Comparison of ENCODE assay signal across 9 cellular contexts in genomic region chr7:73737491-73738219, GRCh38. TPM values are rescaled to one million over a fixed set of nuclear protein-coding genes. Genes with fewer than 3 reads are reported as not detected.
DNase-seq lines count a peak whose midpoint lies in the region; ATAC-seq and TF ChIP-seq lines count a peak whose summit lies in the region.
"Had no signal": no experiment of that assay in that cellular context is flagged by ENCODE, and none has a peak within 500 bp of the region (broad histone marks: within the 10 kb centered on the region; RNA-seq: fewer than 3 reads in every experiment).

No MANE protein-coding gene starts in this region.

- no peaks in the 10 kb centered on the region for H3K9me2 ChIP-seq in DOHH2 (replicated peaks; ENCODE audit: control insufficient read depth, low read length)

- no peak overlapping the region for H3K9ac ChIP-seq in trophoblast cell (ENCODE audit: low read length)

- peaks cover 29% of the 10 kb centered on the region for H3K36me3 ChIP-seq in DOHH2 (ENCODE audit: control insufficient read depth, low read length)
- H3K36me3 ChIP-seq in esophagus squamous epithelium: peaks cover 0 to 23% (median 7%) of the 10 kb centered on the region in 3 donors
- H3K36me3 ChIP-seq in trophoblast cell (ENCODE audit: control insufficient read depth in 1 of 2, insufficient read depth in 2 of 2, low read length in 2 of 2): peaks cover 18 to 20% of the 10 kb centered on the region in 2 experiments

- ATAC-seq in HG02798 (IDR thresholded peaks at IDR 0.05; ENCODE audit: poor library complexity, unreplicated experiment): no peak
- ATAC-seq in HG03095 (IDR thresholded peaks at IDR 0.05; ENCODE audit: unreplicated experiment): no peak

- CTCF ChIA-PET in RWPE1 (lab: Yijun Ruan, JAX): interaction anchor here (0.5 kb wide), 1 partner anchor 12 kb away, joined by 3 read pairs; no protein-coding TSS in a partner anchor

- no peak for TF ChIP-seq POLR2A in esophagus squamous epithelium (IDR thresholded peaks at IDR 0.05)

- H2AK5ac ChIP-seq in trophoblast cell (ENCODE audit: low read length): peak overlapping the region; percentile 39

- no peak overlapping the region for H4K8ac ChIP-seq in trophoblast cell (ENCODE audit: low read depth, low read length)

- peaks cover 24% of the 10 kb centered on the region for H3K79me2 ChIP-seq in DOHH2 (ENCODE audit: control insufficient read depth, low read length)
- H3K79me2 ChIP-seq in trophoblast cell (ENCODE audit: control insufficient read depth, insufficient read depth, low read length, poor library complexity): peaks cover 11% of the 10 kb centered on the region

- no peak overlapping the region for H3K14ac ChIP-seq in trophoblast cell (ENCODE audit: low read length)

- H3K4ac ChIP-seq in trophoblast cell (ENCODE audit: low read depth, low read length): peak overlapping the region; percentile 6

- no peak overlapping the region for H4K12ac ChIP-seq in trophoblast cell (ENCODE audit: low read depth, low read length)

- no peak overlapping the region for H2BK12ac ChIP-seq in trophoblast cell (ENCODE audit: low read length)

- 68 to 74% methylated on average over 11 to 15 of the region's 17 CpGs for WGBS in esophagus squamous epithelium, 2 donors
- no CpG with 5 or more reads among the region's 17 CpGs for whole genome bisulfite sequencing in trophoblast cell (ENCODE audit: extremely low coverage, insufficient coverage, insufficient read length)

- intact Hi-C loops in esophagus squamous epithelium (cut with DNase I): loop anchor here (10.0 kb wide), 1 partner anchor 117 kb away; no protein-coding TSS in a partner anchor

- H3K4me2 ChIP-seq in DOHH2 (ENCODE audit: low read length) (peak overlapping the region; percentile 96), trophoblast cell (ENCODE audit: low read length) (peak overlapping the region; percentile 46)

- peaks cover 24% of the 10 kb centered on the region for H3K4me1 ChIP-seq in DOHH2 (ENCODE audit: control insufficient read depth, low read length)
- peaks cover 8 to 59% (median 23%) of the 10 kb centered on the region in 3 donors for H3K4me1 ChIP-seq in esophagus squamous epithelium
- peaks cover 27 to 34% of the 10 kb centered on the region in 2 experiments for H3K4me1 ChIP-seq in trophoblast cell (ENCODE audit: control insufficient read depth in 1 of 2, insufficient read depth in 2 of 2, low read length in 2 of 2)

- H3K18ac ChIP-seq in trophoblast cell (ENCODE audit: low read length): no peak overlapping the region

- no peaks in the 10 kb centered on the region for H3K27me3 ChIP-seq in DOHH2 (ENCODE audit: control insufficient read depth, low read length)
- H3K27me3 ChIP-seq in esophagus squamous epithelium: no peaks in the 10 kb centered on the region
- no peaks in the 10 kb centered on the region for H3K27me3 ChIP-seq in trophoblast cell (ENCODE audit: insufficient read depth, low read length)

- H2BK5ac ChIP-seq in trophoblast cell (ENCODE audit: low read depth, low read length, poor library complexity): no peak overlapping the region

- H3K27ac ChIP-seq in DOHH2 (ENCODE audit: low read depth, low read length) (no peak overlapping the region), RWPE1 (peak overlapping the region; percentile 93), esophagus squamous epithelium (peak overlapping the region; percentile 92 to 94 (median 94)), trophoblast cell (ENCODE audit: low read depth, low read length) (no peak overlapping the region)

- TF ChIP-seq CTCF in DOHH2 (IDR thresholded peaks at IDR 0.05; ENCODE audit: low read depth, low read length, poor library complexity, severe bottlenecking) (no peak), RWPE1 (conservative IDR thresholded peaks at IDR 0.05; ENCODE audit: low read depth) (no peak), esophagus squamous epithelium (IDR thresholded peaks at IDR 0.05) (no peak)

- no peak overlapping the region for H2AFZ ChIP-seq in trophoblast cell (ENCODE audit: insufficient read depth, low read length, poor library complexity)

- H4K20me1 ChIP-seq in DOHH2 (ENCODE audit: control insufficient read depth, insufficient read depth, low read depth, low read length): peaks cover 6% of the 10 kb centered on the region

- H4K91ac ChIP-seq in trophoblast cell (ENCODE audit: low read depth, low read length): no peak overlapping the region

- H3K9me3 ChIP-seq in DOHH2 (ENCODE audit: control insufficient read depth, insufficient read depth, low read length): no peaks in the 10 kb centered on the region
- H3K9me3 ChIP-seq in esophagus squamous epithelium: no peaks in the 10 kb centered on the region
- no peaks in the 10 kb centered on the region for H3K9me3 ChIP-seq in trophoblast cell (ENCODE audit: insufficient read depth, low read depth, low read length)

- H2BK120ac ChIP-seq in trophoblast cell (ENCODE audit: insufficient read depth, low read length, poor library complexity): no peak overlapping the region

- H3K79me1 ChIP-seq in trophoblast cell (ENCODE audit: low read length): peaks cover 27% of the 10 kb centered on the region

- DNase-seq in RWPE1 (ENCODE audit: low spot score) (no peak), esophagus squamous epithelium (lab: John Stamatoyannopoulos, UW) (no peak), trophoblast cell (peak in 1 of 2 donors; percentile 35), ecto neural progenitor cell (ENCODE audit: low spot score) (no peak), NCI-H748 treated with DMSO at 0.1 percent for 48 hours (lab: John Stamatoyannopoulos, UW) (no peak)

- peaks cover 8% of the 10 kb centered on the region for H3F3A ChIP-seq in DOHH2 (ENCODE audit: control insufficient read depth, insufficient read depth)

- no peak overlapping the region for H3K23ac ChIP-seq in trophoblast cell (ENCODE audit: low read length)

- POLR2A ChIA-PET in RWPE1 (lab: Yijun Ruan, JAX; ENCODE audit: low non-redundant PET): no interaction called here

- H3K4me3 ChIP-seq in DOHH2 (ENCODE audit: low read length) (peak overlapping the region; percentile 82), esophagus squamous epithelium (peak overlapping the region; percentile 72 to 86 (median 79)), trophoblast cell (ENCODE audit: low read depth, low read length) (no peak overlapping the region)

RNA-seq across cellular contexts. Expression of gene ABHD11, which starts 0.9 kb away (rescaled TPM):
- 10 to 100 TPM in 3 of 4 donors, 1 to 10 TPM in 1; 8.3 to 22.6 (median 19.3) TPM for total RNA-seq in esophagus squamous epithelium
- 21.8 and 23.2 TPM in 2 replicates for polyA plus RNA-seq in trophoblast cell (2013)

RNA-seq across cellular contexts. Expression of gene STX1A, which starts 18.2 kb away (rescaled TPM):
- 1 to 10 TPM in 3 of 4 donors, under 1 TPM in 1; 0.94 to 4.0 (median 1.8) TPM for total RNA-seq in esophagus squamous epithelium
- polyA plus RNA-seq in trophoblast cell (2013): 6.4 and 6.6 TPM in 2 replicates

RNA-seq across cellular contexts. Expression of gene CLDN3, which starts 32.4 kb away (rescaled TPM):
- 1 to 10 TPM in 1 of 4 donors, not detected in 3; 1.3 TPM for total RNA-seq in esophagus squamous epithelium
- polyA plus RNA-seq in trophoblast cell (2013): 7.3 and 7.6 TPM in 2 replicates
- total RNA-seq: SK-MEL-5 had no signal

RNA-seq across cellular contexts. Expression of gene BUD23, which starts 54.3 kb away (rescaled TPM):
- total RNA-seq in esophagus squamous epithelium: 10 to 100 TPM; 24.9 to 44.7 (median 42.6) TPM
- polyA plus RNA-seq in trophoblast cell (2013): 67.3 and 70.4 TPM in 2 replicates

RNA-seq across cellular contexts. Expression of gene DNAJC30, which starts 54.4 kb away (rescaled TPM):
- 1 to 10 TPM; 2.7 to 5.7 (median 4.8) TPM for total RNA-seq in esophagus squamous epithelium
- polyA plus RNA-seq in trophoblast cell (2013): 5.4 and 6.0 TPM in 2 replicates

Comparison
In these comparisons a context has a peak if more than half of its experiments do, and no peak if none do; other contexts are left out.
1. H3K27ac ChIP-seq: peak in RWPE1 (single experiment) and esophagus squamous epithelium (4 of 4); none in DOHH2 (single experiment) and trophoblast cell (single experiment).